Comparison of ENCODE assay signal across 14 cellular contexts in the genomic region with DNA sequence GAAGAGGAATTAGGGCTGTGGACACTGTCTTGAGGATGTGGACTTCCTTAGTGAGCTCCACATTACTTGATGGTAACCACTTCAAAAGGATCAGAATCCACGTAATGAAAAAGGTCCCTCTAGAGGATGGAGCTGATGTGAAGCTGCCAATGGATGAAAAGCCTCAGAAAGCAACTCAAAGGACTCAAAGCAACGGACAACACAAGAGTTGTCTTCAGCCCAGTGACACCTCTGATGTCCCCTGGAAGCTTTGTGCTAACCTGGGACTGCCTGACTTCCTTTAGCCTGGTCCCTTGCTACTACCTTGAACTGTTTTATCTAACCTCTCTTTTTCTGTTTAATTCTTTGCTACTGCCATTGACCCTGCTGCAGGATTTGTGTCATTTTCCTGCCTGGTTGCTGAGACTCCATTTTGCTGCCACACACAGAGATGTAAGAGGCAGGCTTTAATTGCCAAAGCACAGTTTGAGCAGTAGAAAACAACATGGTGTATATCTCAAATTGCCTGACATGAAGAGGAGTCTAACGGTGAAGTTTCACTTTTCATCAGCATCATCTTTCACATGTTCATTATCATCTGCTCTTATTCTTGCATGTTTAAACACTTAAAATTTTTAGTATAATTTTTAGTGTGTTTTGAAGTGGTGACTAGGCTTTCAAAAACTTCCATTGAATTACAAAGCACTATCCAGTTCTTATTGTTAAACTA.
"Had no signal": no experiment of that assay in that cellular context is flagged by ENCODE, and none has a peak within 500 bp of the region (broad histone marks: within the 10 kb centered on the region; RNA-seq: fewer than 3 reads in every experiment).

No MANE protein-coding gene starts in this region.

- H3K9me3 Mint-ChIP-seq: activated naive CD4-positive, alpha-beta T cell treated with anti-CD3 and anti-CD28 coated beads, Interleukin-2, amount 50 U/mL, for 24 hours; activated T-cell treated with anti-CD3 and anti-CD28 coated beads, Interleukin-2, amount 50 U/mL, for 4 hours had no signal

- H2AFZ ChIP-seq: parathyroid adenoma had no signal

- H3K27ac ChIP-seq: adrenal gland, colonic mucosa, left lung, parathyroid adenoma, WERI-Rb-1 had no signal

- H3K4me1 Mint-ChIP-seq: activated naive CD4-positive, alpha-beta T cell treated with anti-CD3 and anti-CD28 coated beads, Interleukin-2, amount 50 U/mL, for 24 hours had no signal

- ATAC-seq: activated T-cell treated with anti-CD3 and anti-CD28 coated beads, Interleukin-2, amount 50 U/mL, for 4 hours; esophagus mucosa; left lung had no signal

- H3K27me3 ChIP-seq: adrenal gland, colonic mucosa, left lung had no signal

- H3K4me1 ChIP-seq: adrenal gland, colonic mucosa, left lung, parathyroid adenoma had no signal

- H3K27ac Mint-ChIP-seq: activated naive CD4-positive, alpha-beta T cell treated with anti-CD3 and anti-CD28 coated beads, Interleukin-2, amount 50 U/mL, for 24 hours had no signal

- H3K4me3 Mint-ChIP-seq: activated naive CD4-positive, alpha-beta T cell treated with anti-CD3 and anti-CD28 coated beads, Interleukin-2, amount 50 U/mL, for 24 hours; activated T-cell treated with anti-CD3 and anti-CD28 coated beads, Interleukin-2, amount 50 U/mL, for 4 hours had no signal

- H3K36me3 Mint-ChIP-seq: activated naive CD4-positive, alpha-beta T cell treated with anti-CD3 and anti-CD28 coated beads, Interleukin-2, amount 50 U/mL, for 24 hours had no signal

- H3K4me3 ChIP-seq: adrenal gland, colonic mucosa, left lung had no signal

- H3K9me3 ChIP-seq: adrenal gland, colonic mucosa had no signal

- H3K36me3 ChIP-seq: adrenal gland, colonic mucosa, left lung had no signal

- H3K79me2 ChIP-seq: parathyroid adenoma had no signal

- DNase-seq: activated CD4-positive, alpha-beta T cell treated with anti-CD3 and anti-CD28 coated beads, Interleukin-2, amount 50 U/mL, for 48 hours; activated effector memory CD4-positive, alpha-beta T cell treated with Interleukin-2 at 50 U/mL for 16 hours; activated T-cell treated with anti-CD3 and anti-CD28 coated beads, Interleukin-2, amount 50 U/mL, for 4 hours; adrenal gland; central memory CD4-positive, alpha-beta T cell; colonic mucosa; hippocampal formation; left lung; mammary epithelial cell; stimulated activated CD4-positive, alpha-beta T cell treated with anti-CD3 and anti-CD28 coated beads, Interleukin-1b, Interleukin-23, amount 100 ng/mL, for 48 hours; WERI-Rb-1 had no signal
